8 cellular contexts compared by ENCODE assay signal in genomic region chr6:170292111-170292777, GRCh38. TPM values are rescaled to one million over a fixed set of nuclear protein-coding genes. Genes with fewer than 3 reads are reported as not detected.
DNase-seq lines count a peak whose midpoint lies in the region; ATAC-seq and TF ChIP-seq lines count a peak whose summit lies in the region.

No MANE protein-coding gene starts in this region.

- H3K27ac ChIP-seq in layer of hippocampus (ENCODE audit: low read depth, low read length) (peak overlapping the region; percentile 88), thoracic aorta (no peak overlapping the region)

- peak overlapping the region; percentile 34 for H3K27ac Mint-ChIP-seq in activated CD4-positive, alpha-beta T cell treated with anti-CD3 and anti-CD28 coated beads, Interleukin-2, amount 10 ng/mL, durations not matched to agents 24 days and 14 days
- peak overlapping the region; percentile 33 for H3K27ac Mint-ChIP-seq in activated T-helper 2 cell treated with anti-CD3 and anti-CD28 coated beads, Interferon-gamma antibody, Interleukin-2, Interleukin-4, amounts not matched to agents 10 μg/mL and 5 μg/mL and 100 μg/mL, durations not matched to agents 14 hours and 24 hours and 36 hours

- intact Hi-C loops in activated CD4-positive, alpha-beta T cell treated with anti-CD3 and anti-CD28 coated beads, Interleukin-2, amount 10 ng/mL, durations not matched to agents 24 days and 14 days (cut with micrococcal nuclease) = loop anchor here (1.0 to 10.0 kb wide), 4 partner anchors 15 to 502 kb away; partner anchors contain the start of gene FAM120B
- intact Hi-C loops in activated T-helper 2 cell treated with anti-CD3 and anti-CD28 coated beads, Interferon-gamma antibody, Interleukin-2, Interleukin-4, amounts not matched to agents 10 μg/mL and 5 μg/mL and 100 μg/mL, durations not matched to agents 14 hours and 24 hours and 36 hours (cut with micrococcal nuclease) = loop anchor here (2.0 to 10.0 kb wide), 6 partner anchors 205 to 1040 kb away; partner anchors contain the start of genes PHF10 and THBS2

- H3K9me3 ChIP-seq in thoracic aorta = no peaks in the 10 kb centered on the region

- no peak for DNase-seq in activated CD4-positive, alpha-beta T cell treated with anti-CD3 and anti-CD28 coated beads, Interleukin-2, amount 10 ng/mL, durations not matched to agents 24 days and 14 days
- DNase-seq in activated CD4-positive, alpha-beta T cell treated with anti-CD3 and anti-CD28 coated beads for 1 hour = no peak
- no peak for DNase-seq in activated T-helper 2 cell treated with anti-CD3 and anti-CD28 coated beads, Interferon-gamma antibody, Interleukin-2, Interleukin-4, amounts not matched to agents 10 μg/mL and 5 μg/mL and 100 μg/mL, durations not matched to agents 14 hours and 24 hours and 36 hours (ENCODE audit: low spot score)
- DNase-seq in thoracic aorta (ENCODE audit: low spot score) (no peak), germinal center (ENCODE audit: low spot score) (no peak)

- H3K4me1 Mint-ChIP-seq in activated CD4-positive, alpha-beta T cell treated with anti-CD3 and anti-CD28 coated beads, Interleukin-2, amount 10 ng/mL, durations not matched to agents 24 days and 14 days = peaks cover 28% of the 10 kb centered on the region
- peaks cover 25% of the 10 kb centered on the region for H3K4me1 Mint-ChIP-seq in activated T-helper 2 cell treated with anti-CD3 and anti-CD28 coated beads, Interferon-gamma antibody, Interleukin-2, Interleukin-4, amounts not matched to agents 10 μg/mL and 5 μg/mL and 100 μg/mL, durations not matched to agents 14 hours and 24 hours and 36 hours (ENCODE audit: low read depth)

- no peak for TF ChIP-seq CTCF in thoracic aorta (IDR thresholded peaks at IDR 0.05)

- ATAC-seq in thoracic aorta (ENCODE audit: insufficient number of reproducible peaks, low FRiP score, low read depth) (no peak), HG03196 (IDR thresholded peaks at IDR 0.05; ENCODE audit: unreplicated experiment) (no peak), GM21825 (IDR thresholded peaks at IDR 0.05; ENCODE audit: unreplicated experiment) (no peak)

- peaks cover 2% of the 10 kb centered on the region for H3K36me3 Mint-ChIP-seq in activated CD4-positive, alpha-beta T cell treated with anti-CD3 and anti-CD28 coated beads, Interleukin-2, amount 10 ng/mL, durations not matched to agents 24 days and 14 days (ENCODE audit: low read depth)
- peaks cover 3% of the 10 kb centered on the region for H3K36me3 Mint-ChIP-seq in activated T-helper 2 cell treated with anti-CD3 and anti-CD28 coated beads, Interferon-gamma antibody, Interleukin-2, Interleukin-4, amounts not matched to agents 10 μg/mL and 5 μg/mL and 100 μg/mL, durations not matched to agents 14 hours and 24 hours and 36 hours (ENCODE audit: low read depth)

- H3K4me1 ChIP-seq in thoracic aorta (ENCODE audit: control insufficient read depth in 1 of 2, low read depth in 2 of 2) = peaks cover 24 to 64% of the 10 kb centered on the region in 2 donors

- peak overlapping the region; percentile 81 for H3K4me3 Mint-ChIP-seq in activated CD4-positive, alpha-beta T cell treated with anti-CD3 and anti-CD28 coated beads, Interleukin-2, amount 10 ng/mL, durations not matched to agents 24 days and 14 days
- peak overlapping the region; percentile 75 for H3K4me3 Mint-ChIP-seq in activated T-helper 2 cell treated with anti-CD3 and anti-CD28 coated beads, Interferon-gamma antibody, Interleukin-2, Interleukin-4, amounts not matched to agents 10 μg/mL and 5 μg/mL and 100 μg/mL, durations not matched to agents 14 hours and 24 hours and 36 hours (ENCODE audit: low read depth)

- peak overlapping the region; percentile 88 for H3K4me3 ChIP-seq in thoracic aorta

- no peaks in the 10 kb centered on the region for H3K9me3 Mint-ChIP-seq in activated CD4-positive, alpha-beta T cell treated with anti-CD3 and anti-CD28 coated beads, Interleukin-2, amount 10 ng/mL, durations not matched to agents 24 days and 14 days
- no peaks in the 10 kb centered on the region for H3K9me3 Mint-ChIP-seq in activated T-helper 2 cell treated with anti-CD3 and anti-CD28 coated beads, Interferon-gamma antibody, Interleukin-2, Interleukin-4, amounts not matched to agents 10 μg/mL and 5 μg/mL and 100 μg/mL, durations not matched to agents 14 hours and 24 hours and 36 hours

- peaks cover 61% of the 10 kb centered on the region for H3K27me3 Mint-ChIP-seq in activated CD4-positive, alpha-beta T cell treated with anti-CD3 and anti-CD28 coated beads, Interleukin-2, amount 10 ng/mL, durations not matched to agents 24 days and 14 days
- peaks cover 63% of the 10 kb centered on the region for H3K27me3 Mint-ChIP-seq in activated T-helper 2 cell treated with anti-CD3 and anti-CD28 coated beads, Interferon-gamma antibody, Interleukin-2, Interleukin-4, amounts not matched to agents 10 μg/mL and 5 μg/mL and 100 μg/mL, durations not matched to agents 14 hours and 24 hours and 36 hours (ENCODE audit: low read depth)

- H3K36me3 ChIP-seq in thoracic aorta = no peaks in the 10 kb centered on the region

- H3K27me3 ChIP-seq in layer of hippocampus (ENCODE audit: control insufficient read depth, insufficient read depth, low read length) (peaks cover 9% of the 10 kb centered on the region), thoracic aorta (replicated peaks; ENCODE audit: insufficient read depth) (peaks cover 10% of the 10 kb centered on the region)

RNA-seq across cellular contexts. Expression of gene DLL1, which starts 1.4 kb away (rescaled TPM):
- 0.17 TPM in 1 of 2 replicates, not detected in the other for total RNA-seq in activated CD4-positive, alpha-beta T cell treated with anti-CD3 and anti-CD28 coated beads, Interleukin-2, amount 10 ng/mL, durations not matched to agents 24 days and 14 days
- total RNA-seq in activated T-helper 2 cell treated with anti-CD3 and anti-CD28 coated beads, Interferon-gamma antibody, Interleukin-2, Interleukin-4, amounts not matched to agents 10 μg/mL and 5 μg/mL and 100 μg/mL, durations not matched to agents 14 hours and 24 hours and 36 hours = not detected in 2 replicates
- 10 to 100 TPM in 1 of 2 donors, 1 to 10 TPM in 1; 6.1 to 12.6 TPM for total RNA-seq in thoracic aorta

RNA-seq across cellular contexts. Expression of gene FAM120B, which starts 14.3 kb away (rescaled TPM):
- 18.7 and 19.3 TPM in 2 replicates for total RNA-seq in activated CD4-positive, alpha-beta T cell treated with anti-CD3 and anti-CD28 coated beads, Interleukin-2, amount 10 ng/mL, durations not matched to agents 24 days and 14 days
- total RNA-seq in activated T-helper 2 cell treated with anti-CD3 and anti-CD28 coated beads, Interferon-gamma antibody, Interleukin-2, Interleukin-4, amounts not matched to agents 10 μg/mL and 5 μg/mL and 100 μg/mL, durations not matched to agents 14 hours and 24 hours and 36 hours = 19.6 and 21.8 TPM in 2 replicates
- total RNA-seq in thoracic aorta = 10 to 100 TPM; 21.0 to 24.1 TPM
